17 cellular contexts compared by ENCODE assay signal in genomic region chr9:5460157-5460556, GRCh38. TPM values are rescaled to one million over a fixed set of nuclear protein-coding genes. Genes with fewer than 3 reads are reported as not detected.
DNase-seq lines count a peak whose midpoint lies in the region; ATAC-seq and TF ChIP-seq lines count a peak whose summit lies in the region.
"Had no signal": no experiment of that assay in that cellular context is flagged by ENCODE, and none has a peak within 500 bp of the region (broad histone marks: within the 10 kb centered on the region; RNA-seq: fewer than 3 reads in every experiment).

No MANE protein-coding gene starts in this region.

- POLR2A ChIA-PET in MCF 10A (lab: Yijun Ruan, JAX): interaction anchor here (4.0 kb wide), 1 partner anchor 10 kb away, joined by 15 read pairs; the partner anchor contains the start of gene CD274

- intact Hi-C loops in natural killer cell (cut with micrococcal nuclease): no loop called here
- intact Hi-C loops in dendritic cell treated with granulocyte-macrophage colony-stimulating factor and Interleukin-4, amounts not matched to agents 40 ng/mL and 50 ng/mL, for 4 days (cut with micrococcal nuclease): no loop called here
- intact Hi-C loops in MCF 10A (cut with micrococcal nuclease): no loop called here

- DNase-seq in natural killer cell treated with Interleukin-12 subunit alpha and Interleukin-12 subunit beta and Interleukin-15 and Interleukin-18, amount 100 ng/mL, for 72 hours (ENCODE audit: low spot score): no peak
- DNase-seq in natural killer cell (no peak), RKO (ENCODE audit: low spot score) (peak; percentile 64), MCF 10A (ENCODE audit: unreplicated experiment) (no peak), NCI-H2081 (lab: John Stamatoyannopoulos, UW) (no peak), NCI-H187 (lab: John Stamatoyannopoulos, UW) (no peak)
- DNase-seq: DND-41; HCEC 1CT; heart left ventricle; left lung; midbrain; NCI-H1105; NCI-H2081 treated with DMSO at 0.1 percent for 48 hours; stimulated activated naive CD4-positive, alpha-beta T cell had no signal

- peak in 1 of 2 donors; percentile 77 for ATAC-seq in natural killer cell treated with Interleukin-12 subunit alpha and Interleukin-12 subunit beta and Interleukin-15 and Interleukin-18, amount 100 ng/mL, for 72 hours
- ATAC-seq in natural killer cell: no peak
- ATAC-seq: heart left ventricle, left lung had no signal

- H3K27ac Mint-ChIP-seq in natural killer cell treated with Interleukin-12 subunit alpha and Interleukin-12 subunit beta and Interleukin-15 and Interleukin-18, amount 100 ng/mL, for 72 hours: peak overlapping the region; percentile 96 to 100
- H3K27ac Mint-ChIP-seq in natural killer cell (no peak overlapping the region), MCF 10A (ENCODE audit: low read depth, unreplicated experiment) (no peak overlapping the region)
- peak overlapping the region; percentile 80 for H3K27ac Mint-ChIP-seq in dendritic cell treated with granulocyte-macrophage colony-stimulating factor and Interleukin-4, amounts not matched to agents 40 ng/mL and 50 ng/mL, for 4 days
- H3K27ac Mint-ChIP-seq: progenitor cell of endocrine pancreas had no signal

- peak overlapping the region; percentile 87 for H3K4me3 Mint-ChIP-seq in natural killer cell treated with Interleukin-12 subunit alpha and Interleukin-12 subunit beta and Interleukin-15 and Interleukin-18, amount 100 ng/mL, for 72 hours
- no peak overlapping the region for H3K4me3 Mint-ChIP-seq in natural killer cell
- peak overlapping the region; percentile 48 for H3K4me3 Mint-ChIP-seq in dendritic cell treated with granulocyte-macrophage colony-stimulating factor and Interleukin-4, amounts not matched to agents 40 ng/mL and 50 ng/mL, for 4 days
- no peak overlapping the region for H3K4me3 Mint-ChIP-seq in MCF 10A (ENCODE audit: unreplicated experiment)

- no peaks in the 10 kb centered on the region for H3K9me3 Mint-ChIP-seq in natural killer cell treated with Interleukin-12 subunit alpha and Interleukin-12 subunit beta and Interleukin-15 and Interleukin-18, amount 100 ng/mL, for 72 hours
- H3K9me3 Mint-ChIP-seq in natural killer cell (no peaks in the 10 kb centered on the region), MCF 10A (ENCODE audit: unreplicated experiment) (no peaks in the 10 kb centered on the region)
- no peaks in the 10 kb centered on the region for H3K9me3 Mint-ChIP-seq in dendritic cell treated with granulocyte-macrophage colony-stimulating factor and Interleukin-4, amounts not matched to agents 40 ng/mL and 50 ng/mL, for 4 days

- CTCF ChIA-PET in MCF 10A (lab: Yijun Ruan, JAX): interaction anchor here (1.2 to 2.6 kb wide), 3 partner anchors 10 to 130 kb away, joined by 3 to 14 read pairs (median 6); partner anchors contain the start of gene CD274

- no peak for TF ChIP-seq CTCF in natural killer cell (IDR thresholded peaks at IDR 0.05)
- TF ChIP-seq CTCF in MCF 10A (IDR thresholded peaks at IDR 0.05; ENCODE audit: unreplicated experiment): no peak

- BruUV-seq in MCF 10A (replicated peaks; lab: Mats Ljungman, UMichigan): no TSS peak

- no peaks in the 10 kb centered on the region for H3K27me3 Mint-ChIP-seq in natural killer cell treated with Interleukin-12 subunit alpha and Interleukin-12 subunit beta and Interleukin-15 and Interleukin-18, amount 100 ng/mL, for 72 hours
- H3K27me3 Mint-ChIP-seq in natural killer cell (ENCODE audit: low read depth in 2 of 2): no peaks in the 10 kb centered on the region
- no peaks in the 10 kb centered on the region for H3K27me3 Mint-ChIP-seq in dendritic cell treated with granulocyte-macrophage colony-stimulating factor and Interleukin-4, amounts not matched to agents 40 ng/mL and 50 ng/mL, for 4 days
- no peaks in the 10 kb centered on the region for H3K27me3 Mint-ChIP-seq in MCF 10A (ENCODE audit: insufficient read depth, unreplicated experiment)
- H3K27me3 Mint-ChIP-seq: progenitor cell of endocrine pancreas had no signal

- peaks cover 69% of the 10 kb centered on the region for H3K36me3 Mint-ChIP-seq in natural killer cell treated with Interleukin-12 subunit alpha and Interleukin-12 subunit beta and Interleukin-15 and Interleukin-18, amount 100 ng/mL, for 72 hours
- H3K36me3 Mint-ChIP-seq in natural killer cell: peaks cover 19% of the 10 kb centered on the region
- peaks cover 98% of the 10 kb centered on the region for H3K36me3 Mint-ChIP-seq in dendritic cell treated with granulocyte-macrophage colony-stimulating factor and Interleukin-4, amounts not matched to agents 40 ng/mL and 50 ng/mL, for 4 days (ENCODE audit: low read depth)
- peaks cover 5% of the 10 kb centered on the region for H3K36me3 Mint-ChIP-seq in MCF 10A (ENCODE audit: insufficient read depth, unreplicated experiment)

- H3K4me1 Mint-ChIP-seq in natural killer cell treated with Interleukin-12 subunit alpha and Interleukin-12 subunit beta and Interleukin-15 and Interleukin-18, amount 100 ng/mL, for 72 hours (ENCODE audit: low read depth in 2 of 2): peaks cover 51 to 63% of the 10 kb centered on the region in 2 donors
- H3K4me1 Mint-ChIP-seq in natural killer cell: no peaks in the 10 kb centered on the region
- peaks cover 63% of the 10 kb centered on the region for H3K4me1 Mint-ChIP-seq in dendritic cell treated with granulocyte-macrophage colony-stimulating factor and Interleukin-4, amounts not matched to agents 40 ng/mL and 50 ng/mL, for 4 days (ENCODE audit: low read depth)
- peaks cover 3% of the 10 kb centered on the region for H3K4me1 Mint-ChIP-seq in MCF 10A (ENCODE audit: insufficient read depth, unreplicated experiment)

RNA-seq across cellular contexts. Expression of gene CD274, which starts 9.8 kb away (rescaled TPM):
- total RNA-seq in natural killer cell treated with Interleukin-12 subunit alpha and Interleukin-12 subunit beta and Interleukin-15 and Interleukin-18, amount 100 ng/mL, for 72 hours: 100 to 1,000 TPM in 1 of 2 donors, 10 to 100 TPM in 1; 97.1 to 242 TPM
- total RNA-seq in natural killer cell (1 to 10 TPM; 4.9 to 7.2 (median 6.0) TPM), MCF 10A (2022) (1.9 and 2.6 TPM in 2 replicates)
- total RNA-seq: cardiac muscle cell had no signal

RNA-seq across cellular contexts. Expression of gene PLGRKT, which starts 22.4 kb away (rescaled TPM):
- total RNA-seq in natural killer cell treated with Interleukin-12 subunit alpha and Interleukin-12 subunit beta and Interleukin-15 and Interleukin-18, amount 100 ng/mL, for 72 hours: 10 to 100 TPM; 30.7 to 47.4 TPM
- total RNA-seq in natural killer cell (10 to 100 TPM; 14.7 to 17.8 (median 17.3) TPM), MCF 10A (2022) (21.6 and 22.5 TPM in 2 replicates)

RNA-seq across cellular contexts. Expression of gene PDCD1LG2, which starts 50.2 kb away (rescaled TPM):
- total RNA-seq in natural killer cell treated with Interleukin-12 subunit alpha and Interleukin-12 subunit beta and Interleukin-15 and Interleukin-18, amount 100 ng/mL, for 72 hours: 1 to 10 TPM in 1 of 2 donors, under 1 TPM in 1; 0.55 to 1.7 TPM
- 1 to 10 TPM in 1 of 3 donors, under 1 TPM in 2; 0.14 to 1.2 (median 0.16) TPM for total RNA-seq in natural killer cell
- total RNA-seq in MCF 10A (2022): 1.8 and 3.2 TPM in 2 replicates
- total RNA-seq: cardiac muscle cell, progenitor cell of endocrine pancreas had no signal

Comparison
In these comparisons a context has a peak if more than half of its experiments do, and no peak if none do; other contexts are left out.
1. H3K27ac Mint-ChIP-seq: peak in natural killer cell treated with Interleukin-12 subunit alpha and Interleukin-12 subunit beta and Interleukin-15 and Interleukin-18, amount 100 ng/mL, for 72 hours (2 of 2) and dendritic cell treated with granulocyte-macrophage colony-stimulating factor and Interleukin-4, amounts not matched to agents 40 ng/mL and 50 ng/mL, for 4 days (single experiment); none in natural killer cell (0 of 2) and MCF 10A (single experiment).
2. H3K4me3 Mint-ChIP-seq: peak in natural killer cell treated with Interleukin-12 subunit alpha and Interleukin-12 subunit beta and Interleukin-15 and Interleukin-18, amount 100 ng/mL, for 72 hours (single experiment) and dendritic cell treated with granulocyte-macrophage colony-stimulating factor and Interleukin-4, amounts not matched to agents 40 ng/mL and 50 ng/mL, for 4 days (single experiment); none in natural killer cell (single experiment) and MCF 10A (single experiment).
3. RNA of gene CD274, which starts 9.8 kb away (total RNA-seq): 97.1 to 242 TPM in natural killer cell treated with Interleukin-12 subunit alpha and Interleukin-12 subunit beta and Interleukin-15 and Interleukin-18, amount 100 ng/mL, for 72 hours; 4.9 to 7.2 TPM in natural killer cell and 1.9 to 2.6 TPM in MCF 10A; every median in the first group is over 10 times any median in the second.